In the genomic region with DNA sequence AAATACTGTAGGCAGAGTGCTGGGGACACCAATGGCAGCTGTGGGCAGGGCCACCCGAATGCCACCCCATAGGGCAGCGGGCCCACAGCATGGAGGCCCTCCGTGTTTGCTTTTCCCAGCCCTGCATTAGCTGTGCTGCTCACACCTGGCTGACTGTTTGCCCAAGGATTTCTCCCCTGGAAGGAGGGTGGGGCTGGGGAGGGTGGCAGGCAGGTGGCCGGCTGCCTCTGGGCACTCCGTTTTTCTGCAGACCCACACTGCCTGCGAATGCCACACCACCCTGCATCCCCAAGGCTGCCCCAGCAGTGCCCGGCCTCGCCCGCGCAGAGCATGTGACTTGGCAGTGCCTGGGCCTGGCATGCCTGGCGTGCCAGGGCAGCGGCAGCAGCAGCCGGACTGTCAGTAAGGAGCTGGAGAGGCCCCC, we compare ENCODE assay signal across 1 cellular context.
TF ChIP-seq lines count a peak whose summit lies in the region.

No MANE protein-coding gene starts in this region.

TF ChIP-seq in H1, 55 proteins besides CTCF, POLR2A, EP300 and RAD21 (continued from another document):
- TF ChIP-seq RXRA (IDR thresholded peaks at IDR 0.05; ENCODE audit: insufficient read depth, low read depth, low read length) (no peak), JUN (IDR thresholded peaks at IDR 0.05; ENCODE audit: low read depth, low read length) (no peak), GTF2F1 (IDR thresholded peaks at IDR 0.05; ENCODE audit: borderline replicate concordance, low read depth, low read length) (no peak), CBX5 (IDR thresholded peaks at IDR 0.05; ENCODE audit: low read depth, low read length) (no peak), KDM5A (IDR thresholded peaks at IDR 0.05; ENCODE audit: low read length) (no peak), PHF8 (conservative IDR thresholded peaks at IDR 0.05; ENCODE audit: low read depth, low read length) (no peak), SUZ12 (IDR thresholded peaks at IDR 0.05; ENCODE audit: low read length) (no peak), BRCA1 (IDR thresholded peaks at IDR 0.05; ENCODE audit: low read depth, low read length) (no peak), FOSL1 (IDR thresholded peaks at IDR 0.05; ENCODE audit: insufficient read depth, low read depth, low read length) (no peak), TEAD4 (IDR thresholded peaks at IDR 0.05; ENCODE audit: low read depth, low read length) (no peak), NANOG (IDR thresholded peaks at IDR 0.05; ENCODE audit: insufficient read depth, low read depth, low read length, poor library complexity, severe bottlenecking) (no peak), SP2 (IDR thresholded peaks at IDR 0.05; ENCODE audit: low read length) (no peak)
